In genomic region chr19:35717665-35718344, GRCh38 we compare ENCODE assay signal across 8 cellular contexts. TPM values are rescaled to one million over a fixed set of nuclear protein-coding genes. Genes with fewer than 3 reads are reported as not detected.
DNase-seq lines count a peak whose midpoint lies in the region; FAIRE-seq and TF ChIP-seq lines count a peak whose summit lies in the region.

Gene KMT2B, plus strand, starts transcription at chr19:35718003. Its CDS starts 16 bp downstream, at chr19:35718019.

- H3K27me3 ChIP-seq in neutrophil: peaks cover 10% of the 10 kb centered on the region

- H3K36me3 ChIP-seq in KOPT-K1 (ENCODE audit: insufficient read depth, low read length): peaks cover 35% of the 10 kb centered on the region
- peaks cover 33% of the 10 kb centered on the region for H3K36me3 ChIP-seq in neutrophil

- peaks cover 29 to 35% of the 10 kb centered on the region in 2 experiments for H3K4me1 ChIP-seq in neutrophil (ENCODE audit: control insufficient read depth in 1 of 2, insufficient read depth in 1 of 2, low read depth in 1 of 2, low read length in 1 of 2)

- H3K27ac ChIP-seq in KOPT-K1 (ENCODE audit: low read depth, low read length, poor library complexity, severe bottlenecking) (peak within 1 kb of the TSS; percentile 79), neutrophil (peak within 1 kb of the TSS; percentile 95)

- peak within 1 kb of the TSS; percentile 88 to 91 for H3K4me3 ChIP-seq in neutrophil (ENCODE audit: low read depth in 1 of 2, low read length in 1 of 2)

- TF ChIP-seq POLR2A in GM19099 (IDR thresholded peaks at IDR 0.05; ENCODE audit: extremely low read depth, insufficient read length, low read depth): peak; percentile 46

- DNase-seq in AG09319 (ENCODE audit: extremely low read depth, low read depth) (peak; percentile 89), frontal cortex (ENCODE audit: low spot score in 2 of 2) (peak; percentile 100), SK-N-DZ (ENCODE audit: low spot score) (no peak)
- DNase-seq in activated T-cell treated with anti-CD3 and anti-CD28 coated beads, Interleukin-2, amount 50 U/mL, for 1 hour: peak; percentile 58
- no peak for DNase-seq in stimulated activated CD4-positive, alpha-beta T cell treated with anti-CD3 and anti-CD28 coated beads, Interleukin-4, amount 100 ng/mL, for 1 hour

- H3K9me3 ChIP-seq in KOPT-K1 (ENCODE audit: insufficient read depth, low read length, poor library complexity, severe bottlenecking) (no peaks in the 10 kb centered on the region), neutrophil (no peaks in the 10 kb centered on the region)

- TF ChIP-seq CTCF in AG09319 (IDR thresholded peaks at IDR 0.05; ENCODE audit: low read depth, low read length): no peak
- TF ChIP-seq CTCF in neutrophil (IDR thresholded peaks at IDR 0.05): peak; percentile 18

- FAIRE-seq in frontal cortex (lab: Jason Lieb, UNC): no peak

RNA-seq across cellular contexts. Expression of gene KMT2B, which starts in this region (rescaled TPM):
- 3.7 TPM for total RNA-seq in frontal cortex
- 6.6 and 12.6 TPM in 2 replicates for polyA plus RNA-seq in SK-N-DZ (2014; cell fraction: cytosol; rRNA removed)
- polyA plus RNA-seq in SK-N-DZ (2014; cell fraction: nucleus; rRNA removed): 28.9 and 69.4 TPM in 2 replicates

Comparison
In these comparisons a context has a peak if more than half of its experiments do, and no peak if none do; other contexts are left out.
1. DNase-seq: peak in AG09319 (single experiment), activated T-cell treated with anti-CD3 and anti-CD28 coated beads, Interleukin-2, amount 50 U/mL, for 1 hour (single experiment) and frontal cortex (2 of 2); none in SK-N-DZ (single experiment) and stimulated activated CD4-positive, alpha-beta T cell treated with anti-CD3 and anti-CD28 coated beads, Interleukin-4, amount 100 ng/mL, for 1 hour (single experiment).